ENCODE assay signal across 14 cellular contexts in the genomic region with DNA sequence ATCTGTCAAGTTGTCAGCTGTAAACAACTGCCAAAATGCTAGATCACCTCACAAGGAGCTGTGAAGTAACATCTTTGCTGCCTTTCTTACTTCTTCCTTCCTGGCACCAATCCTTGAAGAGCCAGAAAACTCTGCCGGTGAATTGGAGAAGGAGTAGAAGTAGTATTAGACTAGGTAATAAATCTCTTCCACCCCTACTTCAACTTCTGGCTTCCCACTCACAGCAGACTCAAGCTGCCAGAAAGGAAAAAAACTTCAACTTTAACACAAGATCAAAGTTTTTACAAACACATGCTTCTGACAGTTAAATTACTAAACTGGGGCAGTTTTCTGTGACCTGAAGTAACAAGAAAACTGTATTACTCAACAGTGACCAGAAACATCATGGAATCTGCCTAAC.
DNase-seq lines count a peak whose midpoint lies in the region; TF ChIP-seq lines count a peak whose summit lies in the region.
"Had no signal": no experiment of that assay in that cellular context is flagged by ENCODE, and none has a peak within 500 bp of the region (broad histone marks: within the 10 kb centered on the region; RNA-seq: fewer than 3 reads in every experiment).

No MANE protein-coding gene starts in this region.

- CTCF ChIA-PET in activated CD4-positive, alpha-beta memory T cell treated with anti-CD3 and anti-CD28 coated beads for 36 hours (lab: Charles Lee): no interaction called here

- DNase-seq in GM23248: peak; percentile 30
- DNase-seq in OCI-M1 (lab: John Stamatoyannopoulos, UW): peak; percentile 66
- DNase-seq in fibroblast of the aortic adventitia (ENCODE audit: low read depth): peak; percentile 51
- DNase-seq in smooth muscle cell (lab: John Stamatoyannopoulos, UW; ENCODE audit: unreplicated experiment): no peak
- DNase-seq in central memory CD4-positive, alpha-beta T cell: no peak
- no peak for DNase-seq in COLO668 (lab: John Stamatoyannopoulos, UW; ENCODE audit: unreplicated experiment)
- no peak for DNase-seq in activated CD4-positive, alpha-beta memory T cell treated with anti-CD3 and anti-CD28 coated beads for 36 hours
- no peak for DNase-seq in midbrain (lab: John Stamatoyannopoulos, UW)
- DNase-seq: activated naive CD4-positive, alpha-beta T cell treated with anti-CD3 and anti-CD28 coated beads, Interleukin-2, amount 10 ng/mL, durations not matched to agents 7 days and 5 days; CD4-positive, CD25-positive, alpha-beta regulatory T cell; NCI-H1105 had no signal

- TF ChIP-seq CTCF in fibroblast of the aortic adventitia (IDR thresholded peaks at IDR 0.05; ENCODE audit: insufficient read depth, low read length): no peak
- no peak for TF ChIP-seq CTCF in smooth muscle cell (IDR thresholded peaks at IDR 0.05; ENCODE audit: borderline replicate concordance, insufficient read depth, poor library complexity, severe bottlenecking)

- in situ Hi-C loops in GM23248 (cut with MboI): no loop called here

- no peaks in the 10 kb centered on the region for H3K27me3 ChIP-seq in GM23248 (replicated peaks; ENCODE audit: insufficient read depth)
- H3K27me3 ChIP-seq in smooth muscle cell (ENCODE audit: low read depth): no peaks in the 10 kb centered on the region
- H3K27me3 ChIP-seq: foreskin keratinocyte, right atrium auricular region had no signal

- no peak overlapping the region for H3K27ac Mint-ChIP-seq in activated CD4-positive, alpha-beta memory T cell treated with anti-CD3 and anti-CD28 coated beads for 36 hours
- H3K27ac Mint-ChIP-seq: activated naive CD4-positive, alpha-beta T cell treated with anti-CD3 and anti-CD28 coated beads, Interleukin-2, amount 10 ng/mL, durations not matched to agents 7 days and 5 days; CD4-positive, CD25-positive, alpha-beta regulatory T cell had no signal

- no peaks in the 10 kb centered on the region for H3K9me3 Mint-ChIP-seq in activated CD4-positive, alpha-beta memory T cell treated with anti-CD3 and anti-CD28 coated beads for 36 hours
- H3K9me3 Mint-ChIP-seq: activated naive CD4-positive, alpha-beta T cell treated with anti-CD3 and anti-CD28 coated beads, Interleukin-2, amount 10 ng/mL, durations not matched to agents 7 days and 5 days had no signal

- H3K4me1 Mint-ChIP-seq in activated CD4-positive, alpha-beta memory T cell treated with anti-CD3 and anti-CD28 coated beads for 36 hours (ENCODE audit: low read depth): no peaks in the 10 kb centered on the region
- H3K4me1 Mint-ChIP-seq: activated naive CD4-positive, alpha-beta T cell treated with anti-CD3 and anti-CD28 coated beads, Interleukin-2, amount 10 ng/mL, durations not matched to agents 7 days and 5 days; CD4-positive, CD25-positive, alpha-beta regulatory T cell had no signal

- WGBS in GM23248 (ENCODE audit: low coverage in 1 of 2, low lambda C conversion rate in 2 of 2, missing lambda C conversion rate in 2 of 2), 2 experiments: 3 to 7% methylated on average over 1 of the region's 1 CpG
- WGBS in smooth muscle cell (ENCODE audit: low lambda C conversion rate): 36% methylated on average over 1 of the region's 1 CpG

- no peaks in the 10 kb centered on the region for H3K36me3 ChIP-seq in GM23248 (ENCODE audit: low read depth)
- H3K36me3 ChIP-seq in smooth muscle cell (ENCODE audit: low read depth): no peaks in the 10 kb centered on the region
- H3K36me3 ChIP-seq: right atrium auricular region had no signal

- peak overlapping the region; percentile 68 for H2AFZ ChIP-seq in GM23248
- peak overlapping the region; percentile 88 for H2AFZ ChIP-seq in smooth muscle cell (ENCODE audit: low read depth)

- H3K4me2 ChIP-seq in GM23248 (ENCODE audit: unreplicated experiment) (peak overlapping the region; percentile 48), smooth muscle cell (no peak overlapping the region)

- no peaks in the 10 kb centered on the region for H3K36me3 Mint-ChIP-seq in activated CD4-positive, alpha-beta memory T cell treated with anti-CD3 and anti-CD28 coated beads for 36 hours
- H3K36me3 Mint-ChIP-seq: activated naive CD4-positive, alpha-beta T cell treated with anti-CD3 and anti-CD28 coated beads, Interleukin-2, amount 10 ng/mL, durations not matched to agents 7 days and 5 days; CD4-positive, CD25-positive, alpha-beta regulatory T cell had no signal

- POLR2A ChIA-PET in activated CD4-positive, alpha-beta memory T cell treated with anti-CD3 and anti-CD28 coated beads for 36 hours (lab: Charles Lee): no interaction called here

- no peaks in the 10 kb centered on the region for H3K9me3 ChIP-seq in GM23248 (ENCODE audit: low read depth)
- H3K9me3 ChIP-seq in smooth muscle cell (replicated peaks; ENCODE audit: low read depth): no peaks in the 10 kb centered on the region
- H3K9me3 ChIP-seq: right atrium auricular region had no signal

- intact Hi-C loops in activated CD4-positive, alpha-beta memory T cell treated with anti-CD3 and anti-CD28 coated beads for 36 hours (cut with micrococcal nuclease): no loop called here

- H3K4me1 ChIP-seq in GM23248 (ENCODE audit: insufficient read depth): peaks cover 32% of the 10 kb centered on the region
- no peaks in the 10 kb centered on the region for H3K4me1 ChIP-seq in smooth muscle cell (ENCODE audit: low read depth)
- H3K4me1 ChIP-seq: right atrium auricular region had no signal

- 0 out of 2 replicates have a peak overlapping the region, but pooled peaks have one; percentile 15 for H3K27ac ChIP-seq in GM23248
- H3K27ac ChIP-seq in smooth muscle cell (ENCODE audit: low read depth): peak overlapping the region; percentile 22
- H3K27ac ChIP-seq: foreskin keratinocyte, right atrium auricular region, RWPE1 had no signal

- H3K4me3 Mint-ChIP-seq in activated CD4-positive, alpha-beta memory T cell treated with anti-CD3 and anti-CD28 coated beads for 36 hours: no peak overlapping the region
- H3K4me3 Mint-ChIP-seq: activated naive CD4-positive, alpha-beta T cell treated with anti-CD3 and anti-CD28 coated beads, Interleukin-2, amount 10 ng/mL, durations not matched to agents 7 days and 5 days; CD4-positive, CD25-positive, alpha-beta regulatory T cell had no signal

- H4K20me1 ChIP-seq in GM23248 (ENCODE audit: insufficient read depth): no peaks in the 10 kb centered on the region
- H4K20me1 ChIP-seq in smooth muscle cell (ENCODE audit: low read depth): no peaks in the 10 kb centered on the region

- H3F3A ChIP-seq in GM23248 (ENCODE audit: insufficient read depth) (peaks cover 15% of the 10 kb centered on the region; the same call in 1 of the 2 replicates), smooth muscle cell (ENCODE audit: low read depth) (no peaks in the 10 kb centered on the region)

- no peaks in the 10 kb centered on the region for H3K79me2 ChIP-seq in GM23248 (ENCODE audit: insufficient read depth)
- no peaks in the 10 kb centered on the region for H3K79me2 ChIP-seq in smooth muscle cell (ENCODE audit: low read depth)

- H3K27me3 Mint-ChIP-seq in activated CD4-positive, alpha-beta memory T cell treated with anti-CD3 and anti-CD28 coated beads for 36 hours: no peaks in the 10 kb centered on the region
- H3K27me3 Mint-ChIP-seq: activated naive CD4-positive, alpha-beta T cell treated with anti-CD3 and anti-CD28 coated beads, Interleukin-2, amount 10 ng/mL, durations not matched to agents 7 days and 5 days; CD4-positive, CD25-positive, alpha-beta regulatory T cell had no signal

- H3K9me2 ChIP-seq in GM23248 (ENCODE audit: insufficient read depth): no peaks in the 10 kb centered on the region; the same call in 1 of the 2 replicates

- H3K9ac ChIP-seq in GM23248: no peak overlapping the region
- H3K9ac ChIP-seq in smooth muscle cell (ENCODE audit: low read depth): peak overlapping the region; percentile 17

- H3K4me3 ChIP-seq in GM23248 (no peak overlapping the region), fibroblast of the aortic adventitia (ENCODE audit: low read depth, low read length) (no peak overlapping the region), smooth muscle cell (no peak overlapping the region)
- H3K4me3 ChIP-seq: right atrium auricular region had no signal

Comparison
In these comparisons a context has a peak if more than half of its experiments do, and no peak if none do; other contexts are left out.
1. DNase-seq: peak in GM23248 (single experiment), OCI-M1 (single experiment) and fibroblast of the aortic adventitia (single experiment); none in smooth muscle cell (single experiment), central memory CD4-positive, alpha-beta T cell (single experiment), COLO668 (single experiment), activated CD4-positive, alpha-beta memory T cell treated with anti-CD3 and anti-CD28 coated beads for 36 hours (single experiment) and midbrain (single experiment).